ENCODE assay signal across 8 cellular contexts in genomic region chr10:11611248-11612003, GRCh38. TPM values are rescaled to one million over a fixed set of nuclear protein-coding genes. Genes with fewer than 3 reads are reported as not detected.
DNase-seq lines count a peak whose midpoint lies in the region; ATAC-seq and TF ChIP-seq lines count a peak whose summit lies in the region.

Gene USP6NL (minus strand): TSS chr10:11611650. CDS start chr10:11597634, 14,016 bp downstream.

- H3K9ac ChIP-seq in OCI-LY3 (ENCODE audit: low read length), result peak within 1 kb of the TSS; percentile 84

- H3K27ac ChIP-seq in CD8-positive, alpha-beta T cell (ENCODE audit: low read depth, low read length), result peak within 1 kb of the TSS; percentile 33
- H3K27ac ChIP-seq in OCI-LY3 (ENCODE audit: low read length) (peak within 1 kb of the TSS; percentile 55), esophagus squamous epithelium (peak within 1 kb of the TSS; percentile 88 to 97 (median 95)), muscle layer of duodenum (ENCODE audit: low read length) (peak within 1 kb of the TSS; percentile 84)

- H3K27me3 Mint-ChIP-seq in CD8-positive, alpha-beta T cell (ENCODE audit: low read depth), result no peaks in the 10 kb centered on the region
- no peaks in the 10 kb centered on the region for H3K27me3 Mint-ChIP-seq in stimulated activated memory B cell treated with anti-CD40 and anti-IgM and Interleukin-4, amounts not matched to agents 10 μg/mL and 1 μg/mL and 100 μg/mL, for 72 hours

- peaks cover 14% of the 10 kb centered on the region for H3K4me1 ChIP-seq in CD8-positive, alpha-beta T cell (ENCODE audit: insufficient read depth, low read length)
- H3K4me1 ChIP-seq in OCI-LY3 (ENCODE audit: low read length), result peaks cover 44% of the 10 kb centered on the region
- peaks cover 0 to 49% (median 10%) of the 10 kb centered on the region in 3 donors for H3K4me1 ChIP-seq in esophagus squamous epithelium
- peaks cover 3 to 6% of the 10 kb centered on the region in 2 donors for H3K4me1 ChIP-seq in muscle layer of duodenum (ENCODE audit: control insufficient read depth in 1 of 2, insufficient read depth in 2 of 2, low read length in 2 of 2)

- H3K4me3 Mint-ChIP-seq in CD8-positive, alpha-beta T cell, result peak within 1 kb of the TSS; percentile 90
- H3K4me3 Mint-ChIP-seq in stimulated activated memory B cell treated with anti-CD40 and anti-IgM and Interleukin-4, amounts not matched to agents 10 μg/mL and 1 μg/mL and 100 μg/mL, for 72 hours, result peak within 1 kb of the TSS; percentile 88

- peak in 3 of 4 donors; percentile 55 to 88 (median 87) for TF ChIP-seq POLR2A in esophagus squamous epithelium (IDR thresholded peaks at IDR 0.05)

- no peak for TF ChIP-seq CTCF in CD8-positive, alpha-beta T cell (IDR thresholded peaks at IDR 0.05)
- TF ChIP-seq CTCF in OCI-LY3 (IDR thresholded peaks at IDR 0.05; ENCODE audit: low read depth, low read length) (no peak), esophagus squamous epithelium (IDR thresholded peaks at IDR 0.05) (no peak)

- 0% methylated on average over 11 to 20 of the region's 106 CpGs for WGBS in esophagus squamous epithelium, 2 donors

- H3K27me3 ChIP-seq in CD8-positive, alpha-beta T cell (ENCODE audit: insufficient read depth, low read length), result no peaks in the 10 kb centered on the region
- H3K27me3 ChIP-seq in OCI-LY3 (ENCODE audit: low read depth, low read length) (no peaks in the 10 kb centered on the region), esophagus squamous epithelium (no peaks in the 10 kb centered on the region), muscle layer of duodenum (ENCODE audit: low read depth, low read length) (no peaks in the 10 kb centered on the region)

- H3K27ac Mint-ChIP-seq in CD8-positive, alpha-beta T cell, result peak within 1 kb of the TSS; percentile 87
- peak within 1 kb of the TSS; percentile 97 for H3K27ac Mint-ChIP-seq in stimulated activated memory B cell treated with anti-CD40 and anti-IgM and Interleukin-4, amounts not matched to agents 10 μg/mL and 1 μg/mL and 100 μg/mL, for 72 hours

- 0 out of 2 replicates have a peak, but pooled peaks cover 8% of the 10 kb centered on the region for H4K20me1 ChIP-seq in OCI-LY3 (ENCODE audit: insufficient read depth, low read length)

- POLR2A ChIA-PET in CD8-positive, alpha-beta T cell (lab: Charles Lee), result no interaction called here

- peak; percentile 63 for ATAC-seq in CD8-positive, alpha-beta T cell
- ATAC-seq in GM19395 (IDR thresholded peaks at IDR 0.05; ENCODE audit: unreplicated experiment) (peak; percentile 50), HG03565 (IDR thresholded peaks at IDR 0.05; ENCODE audit: unreplicated experiment) (peak; percentile 47)
- peak; percentile 80 for ATAC-seq in stimulated activated memory B cell treated with anti-CD40 and anti-IgM and Interleukin-4, amounts not matched to agents 10 μg/mL and 1 μg/mL and 100 μg/mL, for 72 hours

- H3K4me2 ChIP-seq in OCI-LY3 (ENCODE audit: low read length), result peak within 1 kb of the TSS; percentile 91

- no peaks in the 10 kb centered on the region for H3K36me3 ChIP-seq in CD8-positive, alpha-beta T cell (ENCODE audit: insufficient read depth, low read length)
- H3K36me3 ChIP-seq in OCI-LY3 (replicated peaks; ENCODE audit: low read depth, low read length) (no peaks in the 10 kb centered on the region), esophagus squamous epithelium (no peaks in the 10 kb centered on the region), muscle layer of duodenum (ENCODE audit: control insufficient read depth in 1 of 2, insufficient read depth in 2 of 2, low read length in 2 of 2) (no peaks in the 10 kb centered on the region)

- CTCF ChIA-PET in CD8-positive, alpha-beta T cell (lab: Charles Lee), result no interaction called here

- peaks cover 42% of the 10 kb centered on the region for H3K79me2 ChIP-seq in OCI-LY3 (ENCODE audit: low read length)

- H3K9me3 ChIP-seq in CD8-positive, alpha-beta T cell (ENCODE audit: low read length), result no peaks in the 10 kb centered on the region
- H3K9me3 ChIP-seq in OCI-LY3 (ENCODE audit: insufficient read depth, low read length) (no peaks in the 10 kb centered on the region), esophagus squamous epithelium (no peaks in the 10 kb centered on the region), muscle layer of duodenum (ENCODE audit: control insufficient read depth in 1 of 2, low read length in 2 of 2) (no peaks in the 10 kb centered on the region)

- peak within 1 kb of the TSS; percentile 49 for H3K4me3 ChIP-seq in CD8-positive, alpha-beta T cell (ENCODE audit: low read depth, low read length)
- H3K4me3 ChIP-seq in OCI-LY3 (ENCODE audit: low read length) (peak within 1 kb of the TSS; percentile 98), esophagus squamous epithelium (peak within 1 kb of the TSS; percentile 75 to 97 (median 82)), muscle layer of duodenum (ENCODE audit: low read depth in 1 of 2, low read length in 2 of 2) (peak within 1 kb of the TSS; percentile 78 to 93)

- H3K9me3 Mint-ChIP-seq in CD8-positive, alpha-beta T cell, result no peaks in the 10 kb centered on the region
- no peaks in the 10 kb centered on the region for H3K9me3 Mint-ChIP-seq in stimulated activated memory B cell treated with anti-CD40 and anti-IgM and Interleukin-4, amounts not matched to agents 10 μg/mL and 1 μg/mL and 100 μg/mL, for 72 hours

- peaks cover 58% of the 10 kb centered on the region for H3K4me1 Mint-ChIP-seq in CD8-positive, alpha-beta T cell (ENCODE audit: low read depth)
- H3K4me1 Mint-ChIP-seq in stimulated activated memory B cell treated with anti-CD40 and anti-IgM and Interleukin-4, amounts not matched to agents 10 μg/mL and 1 μg/mL and 100 μg/mL, for 72 hours, result peaks cover 42% of the 10 kb centered on the region

- peak within 1 kb of the TSS; percentile 73; the same call in 1 of the 2 replicates for H2AFZ ChIP-seq in OCI-LY3 (ENCODE audit: low read depth, low read length)

- intact Hi-C loops in CD8-positive, alpha-beta T cell (cut with DNase I, micrococcal nuclease), result loop anchor here (2.0 to 10.0 kb wide), 5 partner anchors 71 to 133 kb away; partner anchors contain the start of gene ECHDC3 (in 1 of the 2)
- intact Hi-C loops in esophagus squamous epithelium (cut with DNase I), result no loop called here

- peaks cover 5% of the 10 kb centered on the region for H3K36me3 Mint-ChIP-seq in CD8-positive, alpha-beta T cell
- no peaks in the 10 kb centered on the region for H3K36me3 Mint-ChIP-seq in stimulated activated memory B cell treated with anti-CD40 and anti-IgM and Interleukin-4, amounts not matched to agents 10 μg/mL and 1 μg/mL and 100 μg/mL, for 72 hours

- peak in 6 of 7 experiments; percentile 43 to 75 (median 57) for DNase-seq in CD8-positive, alpha-beta T cell
- peak; percentile 48 for DNase-seq in activated T-helper 1 cell treated with Interleukin-2 at 50 U/mL for 16 hours (ENCODE audit: low read depth)
- peak; percentile 25 for DNase-seq in esophagus squamous epithelium (lab: John Stamatoyannopoulos, UW)

RNA-seq across cellular contexts. Expression of gene USP6NL, which starts in this region (rescaled TPM):
- 1 to 10 TPM; 5.7 to 6.3 TPM for total RNA-seq in CD8-positive, alpha-beta T cell
- 10 to 100 TPM; 28.8 to 56.4 (median 34.0) TPM for total RNA-seq in esophagus squamous epithelium

Comparison
In these comparisons a context has a peak if more than half of its experiments do, and no peak if none do; other contexts are left out.
1. Peak in every context shown above with its lines: DNase-seq, ATAC-seq, H3K4me3 ChIP-seq and H3K27ac ChIP-seq.
2. RNA of gene USP6NL (total RNA-seq): 28.8 to 56.4 TPM in esophagus squamous epithelium; 5.7 to 6.3 TPM in CD8-positive, alpha-beta T cell; every median in the first group is over 4 times any median in the second.
3. H3K27ac ChIP-seq: peak in every context shown above with its lines; median percentile 95 in esophagus squamous epithelium; 84 in muscle layer of duodenum; 55 in OCI-LY3; 33 in CD8-positive, alpha-beta T cell.